Comparison of ENCODE assay signal across 1 cellular context in the genomic region with DNA sequence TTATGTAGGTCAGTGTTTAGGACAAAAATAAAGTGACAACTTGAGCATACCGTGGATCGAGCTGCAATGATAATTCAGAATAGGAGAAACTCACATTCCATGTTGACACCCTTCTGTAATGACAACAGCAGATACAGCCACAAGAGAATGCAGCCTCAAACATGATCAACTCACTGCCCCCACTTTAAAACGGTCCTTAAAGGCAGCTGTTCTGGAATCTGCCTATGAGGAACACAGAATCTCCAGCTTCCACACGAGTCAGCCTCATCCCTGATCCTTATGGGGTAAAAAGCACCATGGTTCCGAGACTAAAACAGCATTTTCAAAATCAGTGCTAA.
TF ChIP-seq lines count a peak whose summit lies in the region.

No MANE protein-coding gene starts in this region.

TF ChIP-seq in HepG2, 621 proteins besides CTCF, POLR2A, EP300 and RAD21:
- TF ChIP-seq HNRNPLL (IDR thresholded peaks at IDR 0.05; ENCODE audit: low read depth, low read length, poor library complexity, severe bottlenecking) = no peak
- peak; percentile 9 for TF ChIP-seq ASH2L (IDR thresholded peaks at IDR 0.05; ENCODE audit: insufficient read length, low read depth, low read length)
- no peak for TF ChIP-seq ZNF749 (CRISPR knock-in tag; IDR thresholded peaks at IDR 0.05; ENCODE audit: borderline replicate concordance)
- peak; percentile 73 for TF ChIP-seq RBM22 (optimal IDR thresholded peaks at IDR 0.05; ENCODE audit: low read length)
- no peak for TF ChIP-seq FOXO4 (CRISPR knock-in tag; conservative IDR thresholded peaks at IDR 0.05)
- TF ChIP-seq, protein P1, sequence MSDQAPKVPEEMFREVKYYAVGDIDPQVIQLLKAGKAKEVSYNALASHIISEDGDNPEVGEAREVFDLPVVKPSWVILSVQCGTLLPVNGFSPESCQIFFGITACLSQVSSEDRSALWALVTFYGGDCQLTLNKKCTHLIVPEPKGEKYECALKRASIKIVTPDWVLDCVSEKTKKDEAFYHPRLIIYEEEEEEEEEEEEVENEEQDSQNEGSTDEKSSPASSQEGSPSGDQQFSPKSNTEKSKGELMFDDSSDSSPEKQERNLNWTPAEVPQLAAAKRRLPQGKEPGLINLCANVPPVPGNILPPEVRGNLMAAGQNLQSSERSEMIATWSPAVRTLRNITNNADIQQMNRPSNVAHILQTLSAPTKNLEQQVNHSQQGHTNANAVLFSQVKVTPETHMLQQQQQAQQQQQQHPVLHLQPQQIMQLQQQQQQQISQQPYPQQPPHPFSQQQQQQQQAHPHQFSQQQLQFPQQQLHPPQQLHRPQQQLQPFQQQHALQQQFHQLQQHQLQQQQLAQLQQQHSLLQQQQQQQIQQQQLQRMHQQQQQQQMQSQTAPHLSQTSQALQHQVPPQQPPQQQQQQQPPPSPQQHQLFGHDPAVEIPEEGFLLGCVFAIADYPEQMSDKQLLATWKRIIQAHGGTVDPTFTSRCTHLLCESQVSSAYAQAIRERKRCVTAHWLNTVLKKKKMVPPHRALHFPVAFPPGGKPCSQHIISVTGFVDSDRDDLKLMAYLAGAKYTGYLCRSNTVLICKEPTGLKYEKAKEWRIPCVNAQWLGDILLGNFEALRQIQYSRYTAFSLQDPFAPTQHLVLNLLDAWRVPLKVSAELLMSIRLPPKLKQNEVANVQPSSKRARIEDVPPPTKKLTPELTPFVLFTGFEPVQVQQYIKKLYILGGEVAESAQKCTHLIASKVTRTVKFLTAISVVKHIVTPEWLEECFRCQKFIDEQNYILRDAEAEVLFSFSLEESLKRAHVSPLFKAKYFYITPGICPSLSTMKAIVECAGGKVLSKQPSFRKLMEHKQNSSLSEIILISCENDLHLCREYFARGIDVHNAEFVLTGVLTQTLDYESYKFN (CRISPR knock-in tag; conservative IDR thresholded peaks at IDR 0.05) = no peak
